Comparison of ENCODE assay signal across 34 cellular contexts in the genomic region with DNA sequence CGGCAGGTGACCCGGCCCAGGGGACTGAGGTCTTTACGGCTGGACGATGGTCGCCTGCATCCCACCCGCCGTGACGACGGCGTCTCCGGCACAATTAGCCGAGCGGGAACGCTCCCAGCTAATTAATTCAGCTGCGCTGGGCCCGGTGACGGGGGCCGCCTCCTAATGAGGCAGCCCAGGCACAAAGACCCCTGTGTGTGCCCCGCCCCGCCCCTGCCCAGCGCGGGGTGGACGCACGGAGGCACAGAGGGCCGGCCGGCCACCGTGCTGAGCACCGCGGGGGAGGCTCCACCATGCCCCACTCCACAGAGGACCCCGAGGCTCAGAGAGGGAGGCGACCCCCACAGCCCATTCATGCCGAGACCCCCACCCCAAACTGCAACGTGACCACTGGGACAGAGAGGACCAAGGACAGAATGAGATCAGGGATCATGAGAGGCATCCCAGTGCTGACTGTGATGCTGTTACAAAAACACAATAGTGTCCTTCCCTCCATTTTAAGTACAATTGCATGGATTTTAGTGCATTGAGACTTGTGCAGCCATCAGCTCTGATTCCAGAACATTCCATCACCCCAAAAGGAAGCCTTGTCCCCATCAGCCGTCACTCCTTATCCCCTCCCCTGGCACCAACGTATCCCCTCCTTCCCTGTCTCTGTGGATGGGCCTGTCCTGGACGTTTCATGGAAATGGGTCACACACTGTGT. TPM values are rescaled to one million over a fixed set of nuclear protein-coding genes. Genes with fewer than 3 reads are reported as not detected.
A peak's percentile ranks its signal among the peaks of the same experiment; 100 is the strongest.
DNase-seq lines count a peak whose midpoint lies in the region; ATAC-seq and TF ChIP-seq lines count a peak whose summit lies in the region.
"Had no signal": no experiment of that assay in that cellular context is flagged by ENCODE, and none has a peak within 500 bp of the region (broad histone marks: within the 10 kb centered on the region; RNA-seq: fewer than 3 reads in every experiment).

No MANE protein-coding gene starts in this region.

- H3K27me3 Mint-ChIP-seq in CD8-positive, alpha-beta T cell (ENCODE audit: low read depth), result peaks cover 3% of the 10 kb centered on the region
- H3K27me3 Mint-ChIP-seq: naive thymus-derived CD8-positive, alpha-beta T cell; stimulated activated naive CD8-positive, alpha-beta T cell treated with anti-CD3 and anti-CD28 coated beads, Interleukin-15, Interleukin-2, amounts not matched to agents 100 ng/mL and 50 ng/mL, for 24 hours had no signal

- ATAC-seq in CD8-positive, alpha-beta T cell, result no peak
- ATAC-seq: A549; GM23338; naive thymus-derived CD8-positive, alpha-beta T cell had no signal

- H3K4me3 ChIP-seq in HEK293 (ENCODE audit: low read depth, low read length) (no peak overlapping the region), Karpas-422 (ENCODE audit: low read length) (no peak overlapping the region)
- H3K4me3 ChIP-seq in CD8-positive, alpha-beta T cell (ENCODE audit: low read depth, low read length), result no peak overlapping the region
- H3K4me3 ChIP-seq: A549, colonic mucosa, GM23338, Peyer's patch, thyroid gland, vagina had no signal

- no peaks in the 10 kb centered on the region for H3K9me3 Mint-ChIP-seq in CD8-positive, alpha-beta T cell
- H3K9me3 Mint-ChIP-seq: activated T-helper 2 cell treated with anti-CD3 and anti-CD28 coated beads, Interferon-gamma antibody, Interleukin-2, Interleukin-4, amounts not matched to agents 10 μg/mL and 5 μg/mL and 100 μg/mL, durations not matched to agents 14 hours and 24 hours and 36 hours; CD4-positive, alpha-beta T cell; GM23338; naive thymus-derived CD8-positive, alpha-beta T cell; stimulated activated naive CD8-positive, alpha-beta T cell treated with anti-CD3 and anti-CD28 coated beads, Interleukin-15, Interleukin-2, amounts not matched to agents 100 ng/mL and 50 ng/mL, for 24 hours; T-helper 2 cell treated with Interferon-gamma antibody and Interleukin-4, amounts not matched to agents 5 μg/mL and 100 μg/mL, for 36 hours had no signal

- DNase-seq in caudate nucleus (lab: John Stamatoyannopoulos, UW) (peak in 56 of 61 donors; percentile 20 to 86 (median 61)), inferior parietal cortex (ENCODE audit: extremely low spot score) (peak; percentile 55), posterior cingulate gyrus (peak; percentile 55 to 96 (median 74)), Karpas-422 (no peak), NCI-H2081 treated with DMSO at 0.1 percent for 48 hours (lab: John Stamatoyannopoulos, UW) (no peak)
- no peak for DNase-seq in CD8-positive, alpha-beta T cell
- DNase-seq in stimulated activated CD4-positive, alpha-beta T cell treated with anti-CD3 and anti-CD28 coated beads, Interleukin-4, amount 100 ng/mL, for 4 hours, result no peak
- DNase-seq: activated CD4-positive, alpha-beta T cell treated with anti-CD3 and anti-CD28 coated beads for 4 hours; activated naive CD4-positive, alpha-beta T cell treated with anti-CD3 and anti-CD28 coated beads, Interleukin-2, amount 50 U/mL, for 16 hours; CD4-positive, alpha-beta T cell; colonic mucosa; effector CD8-positive, alpha-beta T cell; kidney; MM.1S; naive thymus-derived CD8-positive, alpha-beta T cell; NCI-H2081; NCI-H2227 treated with DMSO at 0.1 percent for 48 hours; NCI-H526 treated with DMSO at 0.1 percent for 48 hours; Peyer's patch; SIG-M5; stimulated activated CD4-positive, alpha-beta T cell treated with anti-CD3 and anti-CD28 coated beads, Interleukin-1b, Interleukin-23, amount 100 ng/mL, for 48 hours; thyroid gland had no signal

- H4K20me1 ChIP-seq in Karpas-422 (ENCODE audit: insufficient read depth, low read depth, low read length), result no peaks in the 10 kb centered on the region

- no peak overlapping the region for H3K27ac ChIP-seq in HEK293 (ENCODE audit: extremely low read depth, low read depth, low read length)
- H3K27ac ChIP-seq in caudate nucleus (ENCODE audit: low read depth, low read length), result peak overlapping the region; percentile 78
- no peak overlapping the region for H3K27ac ChIP-seq in CD8-positive, alpha-beta T cell (ENCODE audit: low read depth, low read length)
- H3K27ac ChIP-seq in Karpas-422 (ENCODE audit: low read length), result no peak overlapping the region
- H3K27ac ChIP-seq: A549, colonic mucosa, epithelial cell of prostate, HL-60, KMS-11, Peyer's patch, thyroid gland, vagina had no signal

- H3K9ac ChIP-seq in Karpas-422 (ENCODE audit: low read length), result no peak overlapping the region
- H3K9ac ChIP-seq: KMS-11 had no signal

- TF ChIP-seq CTCF in HEK293 (tag by site-specific recombination; IDR thresholded peaks at IDR 0.05), result no peak
- TF ChIP-seq CTCF in CD8-positive, alpha-beta T cell (IDR thresholded peaks at IDR 0.05), result no peak

- H3K36me3 ChIP-seq in HEK293 (ENCODE audit: control insufficient read depth in 2 of 2, insufficient read depth in 1 of 2, low read length in 2 of 2), result no peaks in the 10 kb centered on the region
- H3K36me3 ChIP-seq in CD8-positive, alpha-beta T cell (ENCODE audit: insufficient read depth, low read length), result no peaks in the 10 kb centered on the region
- H3K36me3 ChIP-seq in Karpas-422 (ENCODE audit: insufficient read depth, low read length), result no peaks in the 10 kb centered on the region
- H3K36me3 ChIP-seq: colonic mucosa, Peyer's patch, thyroid gland, vagina had no signal

- intact Hi-C loops in posterior cingulate gyrus (cut with DNase I), result no loop called here
- intact Hi-C loops in CD8-positive, alpha-beta T cell (cut with DNase I, micrococcal nuclease), result no loop called here

- H3K79me2 ChIP-seq in Karpas-422 (ENCODE audit: low read length), result no peaks in the 10 kb centered on the region

- H3K4me3 Mint-ChIP-seq in CD8-positive, alpha-beta T cell, result no peak overlapping the region
- H3K4me3 Mint-ChIP-seq: CD4-positive, alpha-beta T cell; GM23338; naive thymus-derived CD8-positive, alpha-beta T cell; stimulated activated naive CD8-positive, alpha-beta T cell treated with anti-CD3 and anti-CD28 coated beads, Interleukin-15, Interleukin-2, amounts not matched to agents 100 ng/mL and 50 ng/mL, for 24 hours; T-helper 2 cell treated with Interferon-gamma antibody and Interleukin-4, amounts not matched to agents 5 μg/mL and 100 μg/mL, for 36 hours had no signal

- no peak overlapping the region for H3K27ac Mint-ChIP-seq in CD8-positive, alpha-beta T cell
- H3K27ac Mint-ChIP-seq: activated T-helper 2 cell treated with anti-CD3 and anti-CD28 coated beads, Interferon-gamma antibody, Interleukin-2, Interleukin-4, amounts not matched to agents 10 μg/mL and 5 μg/mL and 100 μg/mL, durations not matched to agents 14 hours and 24 hours and 36 hours; CD4-positive, alpha-beta T cell; GM23338; stimulated activated naive CD8-positive, alpha-beta T cell treated with anti-CD3 and anti-CD28 coated beads, Interleukin-15, Interleukin-2, amounts not matched to agents 100 ng/mL and 50 ng/mL, for 24 hours; T-helper 2 cell treated with Interferon-gamma antibody and Interleukin-4, amounts not matched to agents 5 μg/mL and 100 μg/mL, for 36 hours had no signal

- CTCF ChIA-PET in HEK293 (lab: Yijun Ruan, JAX), result interaction anchor here (0.7 kb wide), 2 partner anchors 171 to 598 kb away, joined by 3 to 4 read pairs; no protein-coding TSS in a partner anchor
- CTCF ChIA-PET in CD8-positive, alpha-beta T cell (lab: Charles Lee), result interaction anchor here (1.5 kb wide), 1 partner anchor 14 kb away, joined by 5 read pairs; no protein-coding TSS in a partner anchor

- no peaks in the 10 kb centered on the region for H3K27me3 ChIP-seq in CD8-positive, alpha-beta T cell (ENCODE audit: insufficient read depth, low read length)
- no peaks in the 10 kb centered on the region for H3K27me3 ChIP-seq in Karpas-422 (ENCODE audit: low read length)
- H3K27me3 ChIP-seq: colonic mucosa, Peyer's patch, thyroid gland, vagina had no signal

- H3K4me2 ChIP-seq in Karpas-422 (ENCODE audit: low read depth, low read length, poor library complexity, severe bottlenecking), result no peak overlapping the region
- H3K4me2 ChIP-seq: A549, GM23338, KMS-11 had no signal

- H3K9me3 ChIP-seq in HEK293 (ENCODE audit: control insufficient read depth, insufficient read depth, low read depth, low read length), result no peaks in the 10 kb centered on the region
- no peaks in the 10 kb centered on the region for H3K9me3 ChIP-seq in CD8-positive, alpha-beta T cell (ENCODE audit: low read length)
- no peaks in the 10 kb centered on the region for H3K9me3 ChIP-seq in Karpas-422 (ENCODE audit: low read length)
- H3K9me3 ChIP-seq: A549, colonic mucosa, Peyer's patch, thyroid gland, vagina had no signal

- H3K4me1 ChIP-seq in HEK293 (ENCODE audit: control insufficient read depth, insufficient read depth, low read length) (no peaks in the 10 kb centered on the region), Karpas-422 (ENCODE audit: low read length) (no peaks in the 10 kb centered on the region)
- H3K4me1 ChIP-seq in CD8-positive, alpha-beta T cell (ENCODE audit: insufficient read depth, low read length), result no peaks in the 10 kb centered on the region
- H3K4me1 ChIP-seq: A549, thyroid gland, vagina had no signal

- H3K9me2 ChIP-seq in Karpas-422 (replicated peaks; ENCODE audit: insufficient read depth, low read length), result no peaks in the 10 kb centered on the region

- no peaks in the 10 kb centered on the region for H3K4me1 Mint-ChIP-seq in CD8-positive, alpha-beta T cell (ENCODE audit: low read depth)
- H3K4me1 Mint-ChIP-seq: GM23338; naive thymus-derived CD8-positive, alpha-beta T cell had no signal

- POLR2A ChIA-PET in HEK293 (lab: Yijun Ruan, JAX), result no interaction called here
- POLR2A ChIA-PET in CD8-positive, alpha-beta T cell (lab: Charles Lee), result interaction anchor here (0.7 kb wide), 1 partner anchor 70 kb away, joined by 4 read pairs; no protein-coding TSS in a partner anchor

- H2AFZ ChIP-seq in Karpas-422 (ENCODE audit: low read length), result no peak overlapping the region
- H2AFZ ChIP-seq: GM23338 had no signal

- H3K36me3 Mint-ChIP-seq in CD8-positive, alpha-beta T cell, result no peaks in the 10 kb centered on the region
- H3K36me3 Mint-ChIP-seq: naive thymus-derived CD8-positive, alpha-beta T cell had no signal

TF ChIP-seq in HEK293, 187 proteins besides CTCF, POLR2A, EP300 and RAD21 (continues in another document):
- TF ChIP-seq ZNF624 (tag by site-specific recombination; IDR thresholded peaks at IDR 0.05) (no peak), ZNF610 (tag by site-specific recombination; IDR thresholded peaks at IDR 0.05; ENCODE audit: borderline replicate concordance) (no peak)

RNA-seq across cellular contexts. Expression of gene EFNA2, which starts 17.0 kb away (rescaled TPM):
- total RNA-seq in CD8-positive, alpha-beta T cell, result not detected
- not detected in 2 replicates for total RNA-seq in Karpas-422 (2014; rRNA removed; shearing (Covaris generic); ENCODE audit: low replicate concordance)
- total RNA-seq: activated T-helper 2 cell treated with anti-CD3 and anti-CD28 coated beads, Interferon-gamma antibody, Interleukin-2, Interleukin-4, amounts not matched to agents 10 μg/mL and 5 μg/mL and 100 μg/mL, durations not matched to agents 14 hours and 24 hours and 36 hours; bronchial epithelial cell; CD4-positive, alpha-beta T cell; kidney; mononuclear cell; naive thymus-derived CD8-positive, alpha-beta T cell; thyroid gland; vagina had no signal

RNA-seq across cellular contexts. Expression of gene FAM174C, which starts 27.4 kb away (rescaled TPM):
- 10 to 100 TPM; 36.2 to 37.4 TPM for total RNA-seq in CD8-positive, alpha-beta T cell
- total RNA-seq in Karpas-422 (2014; rRNA removed; shearing (Covaris generic); ENCODE audit: low replicate concordance), result 32.7 and 68.1 TPM in 2 replicates

RNA-seq across cellular contexts. Expression of gene CIRBP, which starts 33.6 kb away (rescaled TPM):
- 100 to 1,000 TPM; 689 to 695 TPM for total RNA-seq in CD8-positive, alpha-beta T cell
- 141 and 291 TPM in 2 replicates for total RNA-seq in Karpas-422 (2014; rRNA removed; shearing (Covaris generic); ENCODE audit: low replicate concordance)

RNA-seq across cellular contexts. Expression of gene MIDN, which starts 54.3 kb away (rescaled TPM):
- 100 to 1,000 TPM; 305 to 314 TPM for total RNA-seq in CD8-positive, alpha-beta T cell
- 21.4 and 40.5 TPM in 2 replicates for total RNA-seq in Karpas-422 (2014; rRNA removed; shearing (Covaris generic); ENCODE audit: low replicate concordance)

Comparison
In these comparisons a context has a peak if more than half of its experiments do, and no peak if none do; other contexts are left out.
1. DNase-seq: peak in caudate nucleus (56 of 61), inferior parietal cortex (single experiment) and posterior cingulate gyrus (10 of 10); none in CD8-positive, alpha-beta T cell (0 of 7), stimulated activated CD4-positive, alpha-beta T cell treated with anti-CD3 and anti-CD28 coated beads, Interleukin-4, amount 100 ng/mL, for 4 hours (0 of 2), Karpas-422 (single experiment) and NCI-H2081 treated with DMSO at 0.1 percent for 48 hours (single experiment).